ENCODE assay signal across 1 cellular context in genomic region chr10:32360884-32361283, GRCh38.
TF ChIP-seq lines count a peak whose summit lies in the region.

No MANE protein-coding gene starts in this region.

TF ChIP-seq in WTC11, 78 proteins besides CTCF, POLR2A, EP300 and RAD21 (continued from another document):
- TF ChIP-seq FOXP4 (CRISPR knock-in tag; IDR thresholded peaks at IDR 0.05): no peak
- TF ChIP-seq ZNF219 (CRISPR knock-in tag; IDR thresholded peaks at IDR 0.05; ENCODE audit: borderline replicate concordance): no peak
- TF ChIP-seq, protein P1, sequence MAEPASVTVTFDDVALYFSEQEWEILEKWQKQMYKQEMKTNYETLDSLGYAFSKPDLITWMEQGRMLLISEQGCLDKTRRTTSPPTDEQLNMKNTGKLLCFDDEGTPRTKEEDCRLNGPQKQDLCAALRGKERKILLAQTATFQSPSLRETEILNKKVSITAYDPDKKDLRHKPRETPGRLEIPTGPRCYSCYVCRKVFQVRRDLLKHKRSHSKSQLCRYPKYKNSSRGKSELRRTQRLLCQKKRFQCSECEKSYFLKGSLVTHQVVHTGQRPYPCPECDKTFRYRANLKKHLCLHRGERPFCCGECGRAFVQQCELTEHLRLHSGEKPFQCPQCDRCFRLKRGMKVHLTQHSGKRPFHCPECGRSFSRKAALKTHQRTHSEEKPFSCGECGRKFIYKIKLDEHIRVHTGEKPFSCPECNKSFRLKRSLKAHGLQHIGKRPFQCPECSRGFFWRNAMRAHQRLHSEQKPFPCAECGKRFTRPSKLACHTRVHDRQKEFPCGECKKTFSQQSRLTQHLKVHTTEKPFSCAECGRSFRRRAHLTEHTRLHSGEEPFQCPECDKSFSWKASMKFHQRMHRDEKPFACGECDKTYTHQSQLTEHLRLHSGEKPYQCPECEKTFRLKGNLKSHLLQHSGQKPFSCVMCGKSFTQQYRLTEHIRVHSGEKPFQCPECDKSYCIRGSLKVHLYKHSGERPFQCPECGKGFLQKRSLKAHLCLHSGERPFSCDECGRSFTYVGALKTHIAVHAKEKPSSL (CRISPR knock-in tag; conservative IDR thresholded peaks at IDR 0.05): no peak
- no peak for TF ChIP-seq IRF1 (CRISPR knock-in tag; IDR thresholded peaks at IDR 0.05)
- TF ChIP-seq ZSCAN18 (CRISPR knock-in tag; IDR thresholded peaks at IDR 0.05): no peak
- no peak for TF ChIP-seq MAX (CRISPR knock-in tag; IDR thresholded peaks at IDR 0.05)
- no peak for TF ChIP-seq ZNF121 (CRISPR knock-in tag; IDR thresholded peaks at IDR 0.05)
- TF ChIP-seq ATF1 (CRISPR knock-in tag; IDR thresholded peaks at IDR 0.05): no peak
- TF ChIP-seq TEAD4 (CRISPR knock-in tag; IDR thresholded peaks at IDR 0.05): no peak
- TF ChIP-seq ZMAT4 (CRISPR knock-in tag; IDR thresholded peaks at IDR 0.05): no peak
- TF ChIP-seq, protein P2, sequence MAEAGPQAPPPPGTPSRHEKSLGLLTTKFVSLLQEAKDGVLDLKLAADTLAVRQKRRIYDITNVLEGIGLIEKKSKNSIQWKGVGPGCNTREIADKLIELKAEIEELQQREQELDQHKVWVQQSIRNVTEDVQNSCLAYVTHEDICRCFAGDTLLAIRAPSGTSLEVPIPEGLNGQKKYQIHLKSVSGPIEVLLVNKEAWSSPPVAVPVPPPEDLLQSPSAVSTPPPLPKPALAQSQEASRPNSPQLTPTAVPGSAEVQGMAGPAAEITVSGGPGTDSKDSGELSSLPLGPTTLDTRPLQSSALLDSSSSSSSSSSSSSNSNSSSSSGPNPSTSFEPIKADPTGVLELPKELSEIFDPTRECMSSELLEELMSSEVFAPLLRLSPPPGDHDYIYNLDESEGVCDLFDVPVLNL (CRISPR knock-in tag; IDR thresholded peaks at IDR 0.05; ENCODE audit: borderline replicate concordance, low read depth): no peak
- TF ChIP-seq, protein P3, sequence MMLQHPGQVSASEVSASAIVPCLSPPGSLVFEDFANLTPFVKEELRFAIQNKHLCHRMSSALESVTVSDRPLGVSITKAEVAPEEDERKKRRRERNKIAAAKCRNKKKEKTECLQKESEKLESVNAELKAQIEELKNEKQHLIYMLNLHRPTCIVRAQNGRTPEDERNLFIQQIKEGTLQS (CRISPR knock-in tag; conservative IDR thresholded peaks at IDR 0.05): no peak
- TF ChIP-seq SOX15 (CRISPR knock-in tag; IDR thresholded peaks at IDR 0.05): no peak
- TF ChIP-seq STAT6 (CRISPR knock-in tag; conservative IDR thresholded peaks at IDR 0.05; ENCODE audit: low read depth): no peak
- no peak for TF ChIP-seq KAT7 (CRISPR knock-in tag; IDR thresholded peaks at IDR 0.05; ENCODE audit: borderline replicate concordance)
- no peak for TF ChIP-seq E2F5 (CRISPR knock-in tag; IDR thresholded peaks at IDR 0.05)
- TF ChIP-seq ETV6 (CRISPR knock-in tag; IDR thresholded peaks at IDR 0.05): no peak
